Comparison of ENCODE assay signal across 20 cellular contexts in the genomic region with DNA sequence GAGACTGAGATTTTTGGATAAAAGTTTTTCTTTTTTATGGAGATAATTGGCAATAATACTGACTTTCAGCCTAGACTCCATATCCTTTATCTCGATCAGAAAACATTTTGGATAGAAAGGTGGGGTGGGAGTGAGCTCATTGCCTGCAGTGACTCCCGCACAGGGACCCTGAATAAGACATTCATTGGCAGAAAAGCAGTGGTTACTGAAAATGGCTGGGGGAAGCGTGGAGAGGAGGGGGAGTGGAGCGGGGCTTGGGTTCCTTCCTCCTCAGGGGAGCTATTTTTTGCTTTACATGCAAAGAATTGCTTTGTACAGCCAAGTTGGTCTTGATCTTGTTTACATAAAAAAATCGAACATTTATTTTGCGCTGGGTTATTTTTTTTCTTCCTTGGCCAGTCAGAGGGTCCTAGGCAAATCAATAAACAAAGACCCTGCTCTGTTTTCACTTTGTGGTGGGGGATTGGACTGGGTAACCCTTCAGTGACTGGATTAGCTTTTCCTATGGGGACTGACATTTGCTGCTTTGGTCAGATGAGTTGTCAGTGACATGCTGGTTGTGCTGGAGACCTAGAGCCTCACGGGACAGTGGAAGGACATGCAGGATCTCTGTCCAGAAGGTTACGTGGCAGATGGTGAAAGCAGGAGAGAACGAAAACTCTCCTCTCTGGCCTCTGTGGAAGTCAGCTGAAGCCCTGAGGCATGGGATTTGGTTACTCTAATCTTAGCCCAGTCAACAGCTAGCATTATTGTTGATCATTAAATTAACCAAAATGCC.
DNase-seq lines count a peak whose midpoint lies in the region; ATAC-seq, FAIRE-seq and TF ChIP-seq lines count a peak whose summit lies in the region.
"Had no signal": no experiment of that assay in that cellular context is flagged by ENCODE, and none has a peak within 500 bp of the region (broad histone marks: within the 10 kb centered on the region; RNA-seq: fewer than 3 reads in every experiment).

No MANE protein-coding gene starts in this region.

- no peak for FAIRE-seq in HepG2 (lab: Jason Lieb, UNC)

- H3K4me3 ChIP-seq in liver (ENCODE audit: low read depth in 1 of 3, low read length in 3 of 3) (no peak overlapping the region), HepG2 (replicated peaks in 1 of 3; ENCODE audit: insufficient read depth in 1 of 3, low read depth in 2 of 3, low read length in 3 of 3) (no peak overlapping the region), ovary (no peak overlapping the region)

- H3K36me3 ChIP-seq in liver (ENCODE audit: control insufficient read depth in 4 of 4, insufficient read depth in 3 of 4, low read depth in 1 of 4, low read length in 3 of 4): no peaks in the 10 kb centered on the region
- H3K36me3 ChIP-seq in HepG2 (replicated peaks in 1 of 2; ENCODE audit: control insufficient read depth in 1 of 2, insufficient read depth in 2 of 2, low read length in 2 of 2): no peaks in the 10 kb centered on the region
- H3K36me3 ChIP-seq in ovary: no peaks in the 10 kb centered on the region
- H3K36me3 ChIP-seq: spleen had no signal

- H3K27me3 Mint-ChIP-seq in glutamatergic neuron (ENCODE audit: unreplicated experiment): peaks cover 11% of the 10 kb centered on the region
- H3K27me3 Mint-ChIP-seq: CD4-positive, alpha-beta memory T cell had no signal

- H3K9ac ChIP-seq in liver (ENCODE audit: low read depth in 1 of 2, low read length in 2 of 2): peak overlapping the region in 1 of 2 donors; percentile 16
- H3K9ac ChIP-seq in HepG2 (ENCODE audit: insufficient read depth, low read depth, low read length): no peak overlapping the region

- 69% methylated on average over 9 of the region's 9 CpGs for WGBS in liver
- 32% methylated on average over 9 of the region's 9 CpGs for WGBS in HepG2 (ENCODE audit: low lambda C conversion rate)
- 18 to 34% (median 23%) methylated on average over 9 of the region's 9 CpGs for WGBS in ovary, 3 donors

- H3K27me3 ChIP-seq in liver (ENCODE audit: control insufficient read depth in 4 of 4, insufficient read depth in 4 of 4, low read length in 3 of 4): no peaks in the 10 kb centered on the region
- H3K27me3 ChIP-seq in HepG2 (ENCODE audit: control insufficient read depth in 1 of 2, insufficient read depth in 2 of 2, low read length in 2 of 2): peaks cover 0 to 3% of the 10 kb centered on the region in 2 experiments; a peak in 1 of 5 replicates
- H3K27me3 ChIP-seq in ovary: no peaks in the 10 kb centered on the region
- H3K27me3 ChIP-seq: spleen had no signal

- peak overlapping the region; percentile 73 for H3K4me3 Mint-ChIP-seq in glutamatergic neuron (ENCODE audit: unreplicated experiment)
- H3K4me3 Mint-ChIP-seq: activated B cell treated with CpG ODN at 0.5 μM for 24 hours; CD4-positive, alpha-beta memory T cell had no signal

- CTCF ChIA-PET in HepG2 (lab: Yijun Ruan, JAX; ENCODE audit: low intra/inter-chr PET ratio, low total read pairs): no interaction called here

- TF ChIP-seq CTCF in liver (IDR thresholded peaks at IDR 0.05; ENCODE audit: low read depth, low read length, missing input control) (no peak), HepG2 (CRISPR knock-in tag; IDR thresholded peaks at IDR 0.05) (no peak), glutamatergic neuron (IDR thresholded peaks at IDR 0.05; ENCODE audit: partially characterized antibody, unreplicated experiment) (no peak), ovary (IDR thresholded peaks at IDR 0.05) (no peak)

- DNase-seq in HepG2 (ENCODE audit: low spot score): no peak
- DNase-seq in glutamatergic neuron: peak; percentile 70
- peak in 3 of 5 donors; percentile 15 to 40 (median 25) for DNase-seq in ovary
- no peak for DNase-seq in KG1 (lab: John Stamatoyannopoulos, UW)
- no peak for DNase-seq in occipital lobe (lab: John Stamatoyannopoulos, UW)
- DNase-seq in HUDEP-2 (lab: John Stamatoyannopoulos, UW; ENCODE audit: unreplicated experiment in 76 of 76): no peak
- DNase-seq: activated B cell treated with CpG ODN at 0.5 μM for 24 hours; activated CD8-positive, alpha-beta memory T cell treated with anti-CD3 and anti-CD28 coated beads for 24 hours; caudate nucleus; CD4-positive, alpha-beta memory T cell; effector CD8-positive, alpha-beta T cell; Kasumi-1; NCI-H1105; NCI-H2227 treated with DMSO at 0.1 percent for 48 hours; NK-92 treated with Interleukin-12 subunit alpha and Interleukin-12 subunit beta, amount 100 ng/mL, for 24 hours; spleen; trophoblast cell had no signal

- peaks cover 13% of the 10 kb centered on the region for H3K9me3 Mint-ChIP-seq in glutamatergic neuron (ENCODE audit: unreplicated experiment)

- no peak overlapping the region for H2AFZ ChIP-seq in HepG2 (ENCODE audit: low read length)

- BruUV-seq in HepG2 (replicated peaks; lab: Mats Ljungman, UMichigan): no TSS peak

- no peak for TF ChIP-seq EP300 in HepG2 (IDR thresholded peaks at IDR 0.05; ENCODE audit: low read depth in 2 of 2, low read length in 2 of 2)
- no peak for TF ChIP-seq EP300 in HepG2 (CRISPR knock-in tag; IDR thresholded peaks at IDR 0.05; ENCODE audit: borderline replicate concordance)
- no peak for TF ChIP-seq EP300 in ovary (IDR thresholded peaks at IDR 0.05)

- H3K4me1 Mint-ChIP-seq in glutamatergic neuron (ENCODE audit: low read depth, unreplicated experiment): peaks cover 51% of the 10 kb centered on the region
- H3K4me1 Mint-ChIP-seq: activated B cell treated with CpG ODN at 0.5 μM for 24 hours had no signal

- POLR2A ChIA-PET in HepG2 (lab: Yijun Ruan, JAX): no interaction called here

- H3K27ac ChIP-seq in liver (ENCODE audit: low read depth in 1 of 2, low read length in 2 of 2): peak overlapping the region; percentile 1 to 34
- H3K27ac ChIP-seq in HepG2 (ENCODE audit: extremely low read length, insufficient read depth, low read length): no peak overlapping the region
- H3K27ac ChIP-seq in ovary: peak overlapping the region in 1 of 2 donors; percentile 64

- ATAC-seq in HepG2: no peak
- no peak for ATAC-seq in GM18520 (IDR thresholded peaks at IDR 0.05; ENCODE audit: unreplicated experiment)
- ATAC-seq: HCT116 had no signal

- TF ChIP-seq RAD21 in liver (IDR thresholded peaks at IDR 0.05): no peak
- no peak for TF ChIP-seq RAD21 in HepG2 (CRISPR knock-in tag; IDR thresholded peaks at IDR 0.05)

- in situ Hi-C loops in HepG2 (cut with HindIII; ENCODE audit: extremely low pct_ligation_motif_present, low pct_unique_long_range_greater_than_20kb): no loop called here

- no peaks in the 10 kb centered on the region for H3K9me3 ChIP-seq in liver (ENCODE audit: control insufficient read depth in 4 of 4, low read length in 3 of 4)
- no peaks in the 10 kb centered on the region for H3K9me3 ChIP-seq in HepG2 (ENCODE audit: low read length)
- H3K9me3 ChIP-seq in ovary: no peaks in the 10 kb centered on the region

- intact Hi-C loops in HepG2 (cut with micrococcal nuclease; ENCODE audit: unreplicated experiment) (no loop called here), ovary (cut with DNase I) (no loop called here)

- peaks cover 10% of the 10 kb centered on the region for H3K36me3 Mint-ChIP-seq in glutamatergic neuron (ENCODE audit: unreplicated experiment)
- H3K36me3 Mint-ChIP-seq: CD4-positive, alpha-beta memory T cell had no signal

- H3K27ac Mint-ChIP-seq in glutamatergic neuron (ENCODE audit: unreplicated experiment): peak overlapping the region; percentile 98
- H3K27ac Mint-ChIP-seq: activated B cell treated with CpG ODN at 0.5 μM for 24 hours; CD4-positive, alpha-beta memory T cell had no signal

- no peaks in the 10 kb centered on the region for H3K79me2 ChIP-seq in HepG2 (ENCODE audit: insufficient read depth, low read length)

- no peak overlapping the region; the same call in 1 of the 2 replicates for H3K4me2 ChIP-seq in HepG2 (ENCODE audit: low read depth, low read length)

- H4K20me1 ChIP-seq in HepG2 (ENCODE audit: insufficient read depth, low read length): no peaks in the 10 kb centered on the region

- H3K4me1 ChIP-seq in liver (ENCODE audit: control insufficient read depth in 4 of 4, insufficient read depth in 4 of 4, low read length in 3 of 4): no peaks in the 10 kb centered on the region
- no peaks in the 10 kb centered on the region for H3K4me1 ChIP-seq in HepG2 (ENCODE audit: insufficient read depth, low read length)
- peaks cover 9% of the 10 kb centered on the region for H3K4me1 ChIP-seq in ovary (ENCODE audit: insufficient read depth)

- TF ChIP-seq POLR2A in HepG2 (IDR thresholded peaks at IDR 0.05; ENCODE audit: insufficient read depth in 1 of 2, low read depth in 2 of 2, low read length in 2 of 2) (no peak), ovary (IDR thresholded peaks at IDR 0.05) (no peak)

TF ChIP-seq in liver, 16 proteins besides CTCF, POLR2A, EP300 and RAD21 (continues in another document):
- TF ChIP-seq, protein P1, sequence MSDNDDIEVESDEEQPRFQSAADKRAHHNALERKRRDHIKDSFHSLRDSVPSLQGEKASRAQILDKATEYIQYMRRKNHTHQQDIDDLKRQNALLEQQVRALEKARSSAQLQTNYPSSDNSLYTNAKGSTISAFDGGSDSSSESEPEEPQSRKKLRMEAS (IDR thresholded peaks at IDR 0.05): no peak

TF ChIP-seq in HepG2, 621 proteins besides CTCF, POLR2A, EP300 and RAD21 (continues in another document):
- TF ChIP-seq, protein P2, sequence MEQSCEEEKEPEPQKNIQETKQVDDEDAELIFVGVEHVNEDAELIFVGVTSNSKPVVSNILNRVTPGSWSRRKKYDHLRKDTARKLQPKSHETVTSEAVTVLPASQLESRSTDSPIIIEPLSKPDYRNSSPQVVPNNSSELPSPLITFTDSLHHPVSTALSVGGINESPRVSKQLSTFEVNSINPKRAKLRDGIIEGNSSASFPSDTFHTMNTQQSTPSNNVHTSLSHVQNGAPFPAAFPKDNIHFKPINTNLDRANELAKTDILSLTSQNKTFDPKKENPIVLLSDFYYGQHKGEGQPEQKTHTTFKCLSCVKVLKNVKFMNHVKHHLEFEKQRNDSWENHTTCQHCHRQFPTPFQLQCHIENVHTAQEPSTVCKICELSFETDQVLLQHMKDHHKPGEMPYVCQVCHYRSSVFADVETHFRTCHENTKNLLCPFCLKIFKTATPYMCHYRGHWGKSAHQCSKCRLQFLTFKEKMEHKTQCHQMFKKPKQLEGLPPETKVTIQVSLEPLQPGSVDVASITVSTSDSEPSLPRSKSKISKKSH (CRISPR knock-in tag; IDR thresholded peaks at IDR 0.05; ENCODE audit: borderline replicate concordance): no peak
- TF ChIP-seq ZNF12 (CRISPR knock-in tag; IDR thresholded peaks at IDR 0.05) (no peak), RORA (CRISPR knock-in tag; IDR thresholded peaks at IDR 0.05) (no peak), RAD51 (IDR thresholded peaks at IDR 0.05; ENCODE audit: borderline replicate concordance) (no peak), ZNF563 (CRISPR knock-in tag; IDR thresholded peaks at IDR 0.05) (no peak), ERF (CRISPR knock-in tag; IDR thresholded peaks at IDR 0.05) (no peak), PRPF4 (IDR thresholded peaks at IDR 0.05; ENCODE audit: low read depth, low read length, poor library complexity, severe bottlenecking) (no peak), ZSCAN21 (CRISPR knock-in tag; IDR thresholded peaks at IDR 0.05; ENCODE audit: borderline replicate concordance) (no peak)
- TF ChIP-seq, protein P3, sequence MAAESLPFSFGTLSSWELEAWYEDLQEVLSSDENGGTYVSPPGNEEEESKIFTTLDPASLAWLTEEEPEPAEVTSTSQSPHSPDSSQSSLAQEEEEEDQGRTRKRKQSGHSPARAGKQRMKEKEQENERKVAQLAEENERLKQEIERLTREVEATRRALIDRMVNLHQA (CRISPR knock-in tag; IDR thresholded peaks at IDR 0.05): no peak

Comparison
In these comparisons a context has a peak if more than half of its experiments do, and no peak if none do; other contexts are left out.
1. DNase-seq: peak in glutamatergic neuron (single experiment) and ovary (3 of 5); none in HepG2 (single experiment), KG1 (single experiment), occipital lobe (single experiment) and HUDEP-2 (0 of 76).